In genomic region chr5:170380361-170380951, GRCh38 we compare ENCODE assay signal across 21 cellular contexts. TPM values are rescaled to one million over a fixed set of nuclear protein-coding genes. Genes with fewer than 3 reads are reported as not detected.
"Had no signal": no experiment of that assay in that cellular context is flagged by ENCODE, and none has a peak within 500 bp of the region (broad histone marks: within the 10 kb centered on the region; RNA-seq: fewer than 3 reads in every experiment).

No MANE protein-coding gene starts in this region.

- DNase-seq: activated CD4-positive, alpha-beta T cell treated with anti-CD3 and anti-CD28 coated beads, Interleukin-2, amount 50 U/mL, for 1 hour; activated naive CD4-positive, alpha-beta T cell treated with Interleukin-2 at 50 U/mL for 16 hours; anterior cingulate cortex; brain microvascular endothelial cell; cerebellar nuclear complex; effector CD8-positive, alpha-beta T cell; heart right ventricle; left colon; naive B cell; pancreas; stimulated activated CD4-positive, alpha-beta T cell treated with anti-CD3 and anti-CD28 coated beads, Interleukin-2, amount 100 ng/mL, for 48 hours; tibial artery; uterus had no signal

- H2AFZ ChIP-seq: neural progenitor cell had no signal

- H3K4me1 ChIP-seq: neural progenitor cell, pancreas, uterus had no signal

- ATAC-seq: left colon; pancreas; stimulated activated memory B cell treated with anti-CD40 and anti-IgM and Interleukin-4, amounts not matched to agents 10 μg/mL and 1 μg/mL and 100 μg/mL, for 72 hours had no signal

- H3K36me3 ChIP-seq: brain microvascular endothelial cell, neural progenitor cell, pancreas, uterus had no signal

- H3K4me2 ChIP-seq: neural progenitor cell had no signal

- H3K4me3 ChIP-seq: heart right ventricle, neural progenitor cell, pancreas, tibial artery, uterus had no signal

- H3K9me3 ChIP-seq: heart right ventricle, pancreas, tibial artery, uterus had no signal

- FAIRE-seq: endothelial cell of umbilical vein, frontal cortex, pancreas had no signal

- H3K9ac ChIP-seq: neural progenitor cell had no signal

- H3K27me3 ChIP-seq: brain microvascular endothelial cell, heart right ventricle, neural progenitor cell, pancreas, tibial artery, uterus had no signal

- H3K27ac ChIP-seq: brain microvascular endothelial cell, heart right ventricle, neural progenitor cell, pancreas, uterus had no signal

RNA-seq across cellular contexts. Expression of gene KCNMB1, which starts 8.7 kb away (rescaled TPM):
- total RNA-seq: activated CD8-positive, alpha-beta memory T cell treated with anti-CD3 and anti-CD28 coated beads for 36 hours; fibroblast of lung; lung microvascular endothelial cell; T-helper 2 cell treated with Interferon-gamma antibody and Interleukin-4, amounts not matched to agents 100 ng/mL and 5 ng/mL, for 36 hours had no signal
- polyA plus RNA-seq: fibroblast of lung had no signal
